In the genomic region with DNA sequence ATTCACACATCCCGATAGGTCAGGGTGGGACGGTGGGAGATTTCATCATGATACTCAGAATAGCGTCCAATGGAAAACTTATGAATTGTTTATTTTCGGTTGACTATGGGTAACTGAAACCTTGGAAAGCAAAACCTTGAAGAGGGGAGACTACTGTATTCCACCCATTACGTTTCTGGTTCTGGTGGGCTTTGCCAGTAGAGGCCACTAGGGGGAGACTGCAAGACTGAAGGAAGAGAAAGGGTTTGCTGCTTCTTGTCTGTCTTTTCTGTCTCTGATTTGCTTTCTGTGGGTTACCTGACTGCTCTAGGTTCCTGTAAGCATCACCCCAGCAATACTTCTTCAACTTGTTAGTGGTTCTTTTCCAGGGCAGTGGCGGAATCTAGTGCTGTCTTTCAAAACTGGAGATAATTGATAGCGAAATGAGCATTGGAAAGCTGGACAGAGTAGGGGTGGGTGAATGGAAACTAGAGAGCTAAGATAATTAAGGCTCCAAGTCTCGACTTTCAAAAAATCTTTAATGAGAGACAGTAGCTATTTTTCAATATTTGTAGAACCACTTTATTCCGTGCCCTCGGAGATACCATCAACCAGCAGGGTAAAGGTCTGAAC, we compare ENCODE assay signal across 1 cellular context.
TF ChIP-seq lines count a peak whose summit lies in the region.

No MANE protein-coding gene starts in this region.

TF ChIP-seq in endothelial cell of umbilical vein, 7 proteins besides CTCF, POLR2A, EP300 and RAD21 (continued from another document):
- TF ChIP-seq FOS (IDR thresholded peaks at IDR 0.05; ENCODE audit: borderline replicate concordance, insufficient read depth, low read length), result no peak
